Comparison of ENCODE assay signal across 8 cellular contexts in genomic region chr19:57633832-57634131, GRCh38. TPM values are rescaled to one million over a fixed set of nuclear protein-coding genes. Genes with fewer than 3 reads are reported as not detected.
DNase-seq lines count a peak whose midpoint lies in the region; ATAC-seq, FAIRE-seq and TF ChIP-seq lines count a peak whose summit lies in the region.

No MANE protein-coding gene starts in this region.

- peak overlapping the region; percentile 83 for H3K4me3 ChIP-seq in Jurkat, Clone E6-1 (ENCODE audit: low read length)
- peak overlapping the region; percentile 85 for H3K4me3 ChIP-seq in astrocyte (ENCODE audit: insufficient read depth, low read depth, low read length)
- peak overlapping the region; percentile 78 to 83 (median 80) for H3K4me3 ChIP-seq in keratinocyte (ENCODE audit: control insufficient read depth in 2 of 3, extremely low read depth in 1 of 3, insufficient read depth in 2 of 3, low read depth in 1 of 3, low read length in 3 of 3)
- H3K4me3 ChIP-seq in stomach smooth muscle (ENCODE audit: low read length in 2 of 2): peak overlapping the region; percentile 85 to 93

- no peak for ATAC-seq in HG02973 (IDR thresholded peaks at IDR 0.05; ENCODE audit: unreplicated experiment)

- peaks cover 8% of the 10 kb centered on the region for H3K9me3 ChIP-seq in astrocyte (ENCODE audit: insufficient read depth, low read depth, low read length)
- H3K9me3 ChIP-seq in keratinocyte (ENCODE audit: control insufficient read depth, low read depth, low read length): peaks cover 6% of the 10 kb centered on the region
- H3K9me3 ChIP-seq in stomach smooth muscle (ENCODE audit: control insufficient read depth in 2 of 2, low read length in 2 of 2): peaks cover 7 to 9% of the 10 kb centered on the region in 2 donors

- H3K27ac ChIP-seq in astrocyte (ENCODE audit: low read depth, low read length) (no peak overlapping the region), keratinocyte (ENCODE audit: control insufficient read depth, insufficient read depth, low read length) (no peak overlapping the region), stomach smooth muscle (ENCODE audit: low read length) (no peak overlapping the region)

- peaks cover 21% of the 10 kb centered on the region for H3K79me2 ChIP-seq in astrocyte (ENCODE audit: insufficient read depth, low read length)
- peaks cover 15% of the 10 kb centered on the region for H3K79me2 ChIP-seq in keratinocyte (ENCODE audit: control insufficient read depth, insufficient read depth, low read length)

- TF ChIP-seq CTCF in astrocyte (IDR thresholded peaks at IDR 0.05; ENCODE audit: insufficient read depth, low read depth, low read length): no peak
- no peak for TF ChIP-seq CTCF in keratinocyte (optimal IDR thresholded peaks at IDR 0.05 in 1 of 3, IDR thresholded peaks at IDR 0.05 in 1 of 3, conservative IDR thresholded peaks at IDR 0.05 in 1 of 3; ENCODE audit: extremely low read depth in 1 of 3, insufficient read depth in 2 of 3, low read length in 3 of 3)

- FAIRE-seq in astrocyte (lab: Jason Lieb, UNC) (no peak), keratinocyte (lab: Jason Lieb, UNC) (no peak)

- peak overlapping the region; percentile 92 for H3K4me2 ChIP-seq in astrocyte (ENCODE audit: low read length)
- H3K4me2 ChIP-seq in keratinocyte (ENCODE audit: control insufficient read depth, extremely low read depth, insufficient read depth, low read depth, low read length): peak overlapping the region; percentile 77

- H3K9ac ChIP-seq in astrocyte (ENCODE audit: low read length): peak overlapping the region; percentile 89
- H3K9ac ChIP-seq in keratinocyte (ENCODE audit: control insufficient read depth, extremely low read depth, insufficient read depth, low read length): peak overlapping the region; percentile 72
- H3K9ac ChIP-seq in stomach smooth muscle (ENCODE audit: low read length in 2 of 2): peak overlapping the region; percentile 74 to 88

- H3K9me1 ChIP-seq in keratinocyte (ENCODE audit: control insufficient read depth, extremely low read depth, insufficient read depth, low read length): no peaks in the 10 kb centered on the region

- peaks cover 10% of the 10 kb centered on the region for H3K36me3 ChIP-seq in astrocyte (ENCODE audit: insufficient read depth, low read length)
- peaks cover 1 to 9% of the 10 kb centered on the region in 2 experiments for H3K36me3 ChIP-seq in keratinocyte (ENCODE audit: control insufficient read depth in 2 of 2, extremely low read depth in 1 of 2, insufficient read depth in 2 of 2, low read length in 2 of 2)
- peaks cover 15 to 26% of the 10 kb centered on the region in 2 donors for H3K36me3 ChIP-seq in stomach smooth muscle (ENCODE audit: control insufficient read depth in 2 of 2, insufficient read depth in 2 of 2, low read length in 2 of 2)

- H3K27ac Mint-ChIP-seq in astrocyte (ENCODE audit: unreplicated experiment): peak overlapping the region; percentile 56

- H3K4me3 Mint-ChIP-seq in astrocyte (ENCODE audit: unreplicated experiment): peak overlapping the region; percentile 98

- no peak for DNase-seq in Jurkat, Clone E6-1 (ENCODE audit: low read depth, low spot score)
- DNase-seq in astrocyte (ENCODE audit: low read depth) (no peak), keratinocyte (ENCODE audit: low read depth, low spot score) (no peak), GM19240 (ENCODE audit: insufficient read length, low spot score) (no peak), NCI-H345 treated with DMSO at 0.1 percent for 48 hours (lab: John Stamatoyannopoulos, UW; ENCODE audit: unreplicated experiment) (no peak), iPS-NIHi11 (ENCODE audit: low spot score) (no peak)

- H4K20me1 ChIP-seq in astrocyte (ENCODE audit: insufficient read depth, low read length): no peaks in the 10 kb centered on the region
- no peaks in the 10 kb centered on the region for H4K20me1 ChIP-seq in keratinocyte (ENCODE audit: control insufficient read depth, extremely low read depth, insufficient read depth, low read length)

- H3K36me3 Mint-ChIP-seq in astrocyte (ENCODE audit: low read depth, unreplicated experiment): peaks cover 43% of the 10 kb centered on the region

- H2AFZ ChIP-seq in astrocyte (ENCODE audit: low read depth, low read length): peak overlapping the region; percentile 88
- H2AFZ ChIP-seq in keratinocyte (ENCODE audit: control insufficient read depth, low read length): peak overlapping the region; percentile 72

- H3K4me1 ChIP-seq in astrocyte (ENCODE audit: insufficient read depth, low read length) (peaks cover 4% of the 10 kb centered on the region), keratinocyte (ENCODE audit: control insufficient read depth, extremely low read depth, insufficient read depth, low read length) (peaks cover 5% of the 10 kb centered on the region), stomach smooth muscle (ENCODE audit: control insufficient read depth, insufficient read depth, low read length) (peaks cover 5% of the 10 kb centered on the region)

- H3K4me1 Mint-ChIP-seq in astrocyte (ENCODE audit: low read depth, unreplicated experiment): peaks cover 11% of the 10 kb centered on the region

- dilution Hi-C loops in keratinocyte (cut with MboI; ENCODE audit: extremely low pct_ligation_motif_present, low sequenced_read_pairs): no loop called here

- no peaks in the 10 kb centered on the region for H3K27me3 Mint-ChIP-seq in astrocyte (ENCODE audit: low read depth, unreplicated experiment)

- H3K27me3 ChIP-seq in astrocyte (ENCODE audit: insufficient read depth, low read length): no peaks in the 10 kb centered on the region
- H3K27me3 ChIP-seq in keratinocyte (ENCODE audit: control insufficient read depth, extremely low read depth, insufficient read depth, low read length): no peaks in the 10 kb centered on the region
- H3K27me3 ChIP-seq in stomach smooth muscle (ENCODE audit: control insufficient read depth in 1 of 2, insufficient read depth in 2 of 2, low read length in 2 of 2): no peaks in the 10 kb centered on the region

- peaks cover 23% of the 10 kb centered on the region for H3K9me3 Mint-ChIP-seq in astrocyte (ENCODE audit: unreplicated experiment)

RNA-seq across cellular contexts. Expression of gene ZNF211, which starts 0.8 kb away (rescaled TPM):
- 9.7 TPM for polyA plus RNA-seq in Jurkat, Clone E6-1 (2012; ENCODE audit: insufficient read depth, insufficient read length)
- 18.2 and 21.9 TPM in 2 replicates for total RNA-seq in astrocyte
- 9.4 to 19.5 TPM (median 15.5 TPM) in 3 replicates for polyA plus RNA-seq in keratinocyte
- 4.0 TPM for polyA plus RNA-seq in keratinocyte (2011; ENCODE audit: low read depth)
- 6.0 and 10.7 TPM in 2 replicates for polyA plus RNA-seq in keratinocyte (2011; cell fraction: cytosol; rRNA removed)
- 32.3 and 32.7 TPM in 2 replicates for polyA plus RNA-seq in keratinocyte (2011; cell fraction: nucleus; rRNA removed)
- 6.6 and 12.2 TPM in 2 replicates for polyA plus RNA-seq in keratinocyte (2012; ENCODE audit: low replicate concordance)
- polyA minus RNA-seq in keratinocyte: 4.9 to 10.5 TPM (median 10.5 TPM) in 3 replicates
- 4.0 TPM for polyA minus RNA-seq in keratinocyte (2011; cell fraction: cytosol; rRNA and poly(A)+ RNA removed)
- 15.6 and 21.4 TPM in 2 replicates for polyA minus RNA-seq in keratinocyte (2011; cell fraction: nucleus; rRNA and poly(A)+ RNA removed)

RNA-seq across cellular contexts. Expression of gene ZNF134, which starts 19.7 kb away (rescaled TPM):
- polyA plus RNA-seq in Jurkat, Clone E6-1 (2012; ENCODE audit: insufficient read depth, insufficient read length): 12.9 TPM
- total RNA-seq in astrocyte: 30.5 and 32.3 TPM in 2 replicates
- 10.7 to 12.9 TPM (median 12.1 TPM) in 3 replicates for polyA plus RNA-seq in keratinocyte
- 10.0 TPM for polyA plus RNA-seq in keratinocyte (2011; ENCODE audit: low read depth)
- polyA plus RNA-seq in keratinocyte (2011; cell fraction: cytosol; rRNA removed): 6.1 and 11.1 TPM in 2 replicates
- 10.4 and 12.7 TPM in 2 replicates for polyA plus RNA-seq in keratinocyte (2011; cell fraction: nucleus; rRNA removed)
- 8.2 and 13.6 TPM in 2 replicates for polyA plus RNA-seq in keratinocyte (2012; ENCODE audit: low replicate concordance)
- polyA minus RNA-seq in keratinocyte: 5.2 to 13.7 TPM (median 11.2 TPM) in 3 replicates
- polyA minus RNA-seq in keratinocyte (2011; cell fraction: cytosol; rRNA and poly(A)+ RNA removed): 13.2 TPM
- polyA minus RNA-seq in keratinocyte (2011; cell fraction: nucleus; rRNA and poly(A)+ RNA removed): 10.3 and 21.1 TPM in 2 replicates

RNA-seq across cellular contexts. Expression of gene ZNF530, which starts 34.1 kb away (rescaled TPM):
- 6.8 TPM for polyA plus RNA-seq in Jurkat, Clone E6-1 (2012; ENCODE audit: insufficient read depth, insufficient read length)
- 3.5 and 4.7 TPM in 2 replicates for total RNA-seq in astrocyte
- 3.6 to 4.2 TPM (median 3.9 TPM) in 3 replicates for polyA plus RNA-seq in keratinocyte
- 0.15 TPM for polyA plus RNA-seq in keratinocyte (2011; ENCODE audit: low read depth)
- 1.5 and 3.1 TPM in 2 replicates for polyA plus RNA-seq in keratinocyte (2011; cell fraction: cytosol; rRNA removed)
- polyA plus RNA-seq in keratinocyte (2011; cell fraction: nucleus; rRNA removed): 5.2 and 5.3 TPM in 2 replicates
- polyA plus RNA-seq in keratinocyte (2012; ENCODE audit: low replicate concordance): 1.5 and 3.7 TPM in 2 replicates
- polyA minus RNA-seq in keratinocyte: 0.43 to 2.5 TPM (median 1.5 TPM) in 3 replicates
- polyA minus RNA-seq in keratinocyte (2011; cell fraction: cytosol; rRNA and poly(A)+ RNA removed): 5.8 TPM
- 3.9 and 4.0 TPM in 2 replicates for polyA minus RNA-seq in keratinocyte (2011; cell fraction: nucleus; rRNA and poly(A)+ RNA removed)

RNA-seq across cellular contexts. Expression of gene ZSCAN4, which starts 35.0 kb away (rescaled TPM):
- not detected for polyA plus RNA-seq in Jurkat, Clone E6-1 (2012; ENCODE audit: insufficient read depth, insufficient read length)
- 0.43 and 1.2 TPM in 2 replicates for total RNA-seq in astrocyte
- polyA plus RNA-seq in keratinocyte: 0.08 to 0.26 TPM (median 0.18 TPM) in 3 replicates
- polyA plus RNA-seq in keratinocyte (2011; ENCODE audit: low read depth): 0.52 TPM
- polyA plus RNA-seq in keratinocyte (2011; cell fraction: cytosol; rRNA removed): 0.10 and 0.26 TPM in 2 replicates
- 0.87 and 1.1 TPM in 2 replicates for polyA plus RNA-seq in keratinocyte (2011; cell fraction: nucleus; rRNA removed)
- 1.1 TPM in 1 of 2 replicates, not detected in the other for polyA plus RNA-seq in keratinocyte (2012; ENCODE audit: low replicate concordance)
- 0.26 TPM in 1 of 3 replicates, not detected in the others for polyA minus RNA-seq in keratinocyte
- not detected for polyA minus RNA-seq in keratinocyte (2011; cell fraction: cytosol; rRNA and poly(A)+ RNA removed)
- polyA minus RNA-seq in keratinocyte (2011; cell fraction: nucleus; rRNA and poly(A)+ RNA removed): 0.42 and 0.47 TPM in 2 replicates

RNA-seq across cellular contexts. Expression of gene ZNF551, which starts 48.0 kb away (rescaled TPM):
- 8.1 TPM for polyA plus RNA-seq in Jurkat, Clone E6-1 (2012; ENCODE audit: insufficient read depth, insufficient read length)
- total RNA-seq in astrocyte: 6.1 and 6.5 TPM in 2 replicates
- 7.2 to 8.5 TPM (median 8.3 TPM) in 3 replicates for polyA plus RNA-seq in keratinocyte
- polyA plus RNA-seq in keratinocyte (2011; ENCODE audit: low read depth): 1.6 TPM
- polyA plus RNA-seq in keratinocyte (2011; cell fraction: cytosol; rRNA removed): 2.3 and 4.5 TPM in 2 replicates
- 8.9 and 10.2 TPM in 2 replicates for polyA plus RNA-seq in keratinocyte (2011; cell fraction: nucleus; rRNA removed)
- polyA plus RNA-seq in keratinocyte (2012; ENCODE audit: low replicate concordance): 2.1 and 4.9 TPM in 2 replicates
- polyA minus RNA-seq in keratinocyte: 6.9 to 15.2 TPM (median 10.7 TPM) in 3 replicates
- 7.9 TPM for polyA minus RNA-seq in keratinocyte (2011; cell fraction: cytosol; rRNA and poly(A)+ RNA removed)
- 14.6 and 21.0 TPM in 2 replicates for polyA minus RNA-seq in keratinocyte (2011; cell fraction: nucleus; rRNA and poly(A)+ RNA removed)
